Comparison of ENCODE assay signal across 13 cellular contexts in genomic region chr6:102813489-102814275, GRCh38.
"Had no signal": no experiment of that assay in that cellular context is flagged by ENCODE, and none has a peak within 500 bp of the region (broad histone marks: within the 10 kb centered on the region; RNA-seq: fewer than 3 reads in every experiment).

No MANE protein-coding gene starts in this region.

- H3K36me3 ChIP-seq: esophagus muscularis mucosa, tibial nerve had no signal

- FAIRE-seq: keratinocyte had no signal

- H3K4me2 ChIP-seq: smooth muscle cell had no signal

- H3K4me1 ChIP-seq: esophagus muscularis mucosa, tibial nerve had no signal

- DNase-seq: activated CD4-positive, alpha-beta T cell treated with anti-CD3 and anti-CD28 coated beads, Interleukin-2, amount 50 U/mL, for 4 hours; activated effector memory CD4-positive, alpha-beta T cell treated with Interleukin-2 at 50 U/mL for 16 hours; activated T-cell treated with anti-CD3 and anti-CD28 coated beads, Interleukin-2, amount 50 U/mL, for 1 hour; amniotic stem cell; cerebellar nuclear complex; dermis blood vessel endothelial cell; head of caudate nucleus; naive B cell; right cardiac atrium had no signal

- H3K4me3 ChIP-seq: esophagus muscularis mucosa, smooth muscle cell, tibial nerve had no signal

- H3K27me3 ChIP-seq: tibial nerve had no signal

- H3K27ac ChIP-seq: esophagus muscularis mucosa, tibial nerve had no signal
